In the genomic region with DNA sequence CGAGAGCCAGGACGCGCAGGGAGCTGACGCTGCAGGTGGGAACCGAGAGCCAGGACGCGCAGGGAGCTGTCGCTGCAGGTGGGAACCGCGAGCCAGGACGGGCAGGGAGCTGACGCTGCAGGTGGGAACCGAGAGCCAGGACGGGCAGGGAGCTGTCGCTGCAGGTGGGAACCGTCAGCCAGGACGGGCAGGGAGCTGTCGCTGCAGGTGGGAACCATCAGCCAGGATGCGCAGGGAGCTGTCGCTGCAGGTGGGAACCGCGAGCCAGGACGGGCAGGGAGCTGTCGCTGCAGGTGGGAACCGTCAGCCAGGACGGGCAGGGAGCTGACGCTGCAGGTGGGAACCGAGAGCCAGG, we compare ENCODE assay signal across 6 cellular contexts. TPM values are rescaled to one million over a fixed set of nuclear protein-coding genes. Genes with fewer than 3 reads are reported as not detected.
"Had no signal": no experiment of that assay in that cellular context is flagged by ENCODE, and none has a peak within 500 bp of the region (broad histone marks: within the 10 kb centered on the region; RNA-seq: fewer than 3 reads in every experiment).

No MANE protein-coding gene starts in this region.

RNA-seq across cellular contexts. Expression of gene PLD4, which starts 19.1 kb away (rescaled TPM):
- total RNA-seq: hepatocyte, left lobe of liver, lung microvascular endothelial cell, myocyte had no signal
- polyA plus RNA-seq: keratinocyte had no signal

RNA-seq across cellular contexts. Expression of gene CEP170B, which starts 40.5 kb away (rescaled TPM):
- polyA plus RNA-seq: immature natural killer cell had no signal
